In the genomic region with DNA sequence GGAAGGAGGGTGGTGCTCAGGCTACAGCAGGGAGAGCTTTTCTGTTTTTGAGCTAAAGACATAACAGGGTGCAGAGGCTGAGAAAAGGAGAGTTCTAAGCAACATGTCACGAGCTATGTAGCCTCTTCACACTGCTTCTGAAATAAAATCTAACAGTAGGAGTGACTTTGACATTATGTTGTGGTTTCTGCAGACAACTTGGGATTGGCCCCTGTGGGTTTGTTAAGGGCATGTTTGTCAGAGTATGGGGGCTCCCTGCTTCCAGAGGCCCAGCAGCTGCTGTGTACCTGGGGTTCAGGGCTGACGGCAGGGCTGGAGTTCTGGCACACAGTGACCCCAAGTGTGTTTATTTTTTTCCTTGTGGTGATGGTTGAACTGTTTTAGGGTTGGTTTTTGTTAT, we compare ENCODE assay signal across 23 cellular contexts. TPM values are rescaled to one million over a fixed set of nuclear protein-coding genes. Genes with fewer than 3 reads are reported as not detected.
"Had no signal": no experiment of that assay in that cellular context is flagged by ENCODE, and none has a peak within 500 bp of the region (broad histone marks: within the 10 kb centered on the region; RNA-seq: fewer than 3 reads in every experiment).

No MANE protein-coding gene starts in this region.

- H3K4me3 Mint-ChIP-seq: activated T-cell treated with anti-CD3 and anti-CD28 coated beads, Interleukin-2, amount 50 U/mL, for 4 hours; central memory CD8-positive, alpha-beta T cell; neural crest cell; type B pancreatic cell had no signal

- H3K27me3 ChIP-seq: body of pancreas, ovary, suprapubic skin had no signal

- H3K4me3 ChIP-seq: body of pancreas, ovary, suprapubic skin had no signal

- H3K4me1 ChIP-seq: body of pancreas, suprapubic skin had no signal

- H3K4me1 Mint-ChIP-seq: central memory CD8-positive, alpha-beta T cell; neural crest cell had no signal

- H3K9me3 Mint-ChIP-seq: activated T-cell treated with anti-CD3 and anti-CD28 coated beads, Interleukin-2, amount 50 U/mL, for 4 hours; central memory CD8-positive, alpha-beta T cell; neural crest cell; type B pancreatic cell had no signal

- ATAC-seq: activated T-cell treated with anti-CD3 and anti-CD28 coated beads, Interleukin-2, amount 50 U/mL, for 4 hours; body of pancreas; left ventricle myocardium superior; SK-N-SH treated with all-trans-retinoic acid at 6 μM for 48 hours had no signal

- H3K9me3 ChIP-seq: body of pancreas, ovary, suprapubic skin had no signal

- H3K27ac ChIP-seq: body of pancreas, ovary, suprapubic skin, VCaP had no signal

- H3K27me3 Mint-ChIP-seq: central memory CD8-positive, alpha-beta T cell; type B pancreatic cell had no signal

- DNase-seq: activated CD4-positive, alpha-beta T cell treated with anti-CD3 and anti-CD28 coated beads, Interleukin-2, amount 50 U/mL, for 48 hours; activated effector memory CD4-positive, alpha-beta T cell treated with Interleukin-2 at 50 U/mL for 16 hours; activated naive CD4-positive, alpha-beta T cell treated with anti-CD3 and anti-CD28 coated beads, Interleukin-2, amount 50 U/mL, for 16 hours; activated T-cell treated with anti-CD3 and anti-CD28 coated beads, Interleukin-2, amount 50 U/mL, for 4 hours; amygdala; body of pancreas; cortex of kidney; effector CD4-positive, alpha-beta T cell; glutamatergic neuron; hypothalamus; left ventricle myocardium superior; ovary; stimulated activated CD4-positive, alpha-beta T cell treated with anti-CD3 and anti-CD28 coated beads, Interleukin-12 subunit alpha, Interleukin-12 subunit beta, amount 100 ng/mL, for 4 hours; stimulated activated CD4-positive, alpha-beta T cell treated with anti-CD3 and anti-CD28 coated beads, Interleukin-2, amount 100 ng/mL, for 24 hours had no signal

- H3K36me3 ChIP-seq: ovary had no signal

RNA-seq across cellular contexts. Expression of a gene that starts 24.7 kb away (rescaled TPM):
- total RNA-seq: T-helper 1 cell treated with Interleukin-12 subunit alpha and Interleukin-12 subunit beta and Interleukin-4 antibody, amounts not matched to agents 30 ng/mL and 1 ng/mL, for 36 hours had no signal

RNA-seq across cellular contexts. Expression of a gene that starts 25.7 kb away (rescaled TPM):
- total RNA-seq: kidney epithelial cell, myocyte had no signal

RNA-seq across cellular contexts. Expression of a gene that starts 35.6 kb away (rescaled TPM):
- total RNA-seq: kidney epithelial cell; neural crest cell; T-helper 1 cell treated with Interleukin-12 subunit alpha and Interleukin-12 subunit beta and Interleukin-4 antibody, amounts not matched to agents 30 ng/mL and 1 ng/mL, for 36 hours had no signal
